ENCODE assay signal across 1 cellular context in the genomic region with DNA sequence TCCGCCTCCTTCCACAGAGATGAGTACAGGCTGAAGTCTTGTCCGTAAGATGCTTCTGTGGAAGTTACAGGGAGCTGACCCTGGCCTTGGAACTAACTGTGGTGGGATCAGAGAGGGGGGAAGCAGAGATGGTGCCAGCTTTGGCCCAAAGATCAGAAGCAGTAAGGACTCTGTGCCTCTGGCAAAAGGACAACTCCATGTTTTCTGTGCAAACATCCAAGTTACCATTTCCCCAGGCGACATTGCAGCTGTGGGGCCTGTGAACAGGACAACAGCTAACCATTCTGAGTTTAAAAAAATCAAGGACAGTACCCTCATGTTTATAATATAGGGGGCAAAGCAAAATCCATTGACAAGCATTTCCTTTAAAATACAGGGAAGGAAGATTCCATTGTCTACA.
TF ChIP-seq lines count a peak whose summit lies in the region.

No MANE protein-coding gene starts in this region.

TF ChIP-seq in HepG2, 621 proteins besides CTCF, POLR2A, EP300 and RAD21 (continued from another document and continues in another):
- TF ChIP-seq, protein P1, sequence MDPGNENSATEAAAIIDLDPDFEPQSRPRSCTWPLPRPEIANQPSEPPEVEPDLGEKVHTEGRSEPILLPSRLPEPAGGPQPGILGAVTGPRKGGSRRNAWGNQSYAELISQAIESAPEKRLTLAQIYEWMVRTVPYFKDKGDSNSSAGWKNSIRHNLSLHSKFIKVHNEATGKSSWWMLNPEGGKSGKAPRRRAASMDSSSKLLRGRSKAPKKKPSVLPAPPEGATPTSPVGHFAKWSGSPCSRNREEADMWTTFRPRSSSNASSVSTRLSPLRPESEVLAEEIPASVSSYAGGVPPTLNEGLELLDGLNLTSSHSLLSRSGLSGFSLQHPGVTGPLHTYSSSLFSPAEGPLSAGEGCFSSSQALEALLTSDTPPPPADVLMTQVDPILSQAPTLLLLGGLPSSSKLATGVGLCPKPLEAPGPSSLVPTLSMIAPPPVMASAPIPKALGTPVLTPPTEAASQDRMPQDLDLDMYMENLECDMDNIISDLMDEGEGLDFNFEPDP (CRISPR knock-in tag; conservative IDR thresholded peaks at IDR 0.05), result no peak
- TF ChIP-seq ZNF644 (CRISPR knock-in tag; IDR thresholded peaks at IDR 0.05; ENCODE audit: low read depth), result no peak
- peak; percentile 50; the same call in 1 of the 2 replicates for TF ChIP-seq HMG20A (CRISPR knock-in tag; IDR thresholded peaks at IDR 0.05; ENCODE audit: borderline replicate concordance)
- TF ChIP-seq TBP (CRISPR knock-in tag; IDR thresholded peaks at IDR 0.05), result no peak
- TF ChIP-seq, protein P2, sequence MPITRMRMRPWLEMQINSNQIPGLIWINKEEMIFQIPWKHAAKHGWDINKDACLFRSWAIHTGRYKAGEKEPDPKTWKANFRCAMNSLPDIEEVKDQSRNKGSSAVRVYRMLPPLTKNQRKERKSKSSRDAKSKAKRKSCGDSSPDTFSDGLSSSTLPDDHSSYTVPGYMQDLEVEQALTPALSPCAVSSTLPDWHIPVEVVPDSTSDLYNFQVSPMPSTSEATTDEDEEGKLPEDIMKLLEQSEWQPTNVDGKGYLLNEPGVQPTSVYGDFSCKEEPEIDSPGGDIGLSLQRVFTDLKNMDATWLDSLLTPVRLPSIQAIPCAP (CRISPR knock-in tag; IDR thresholded peaks at IDR 0.05; ENCODE audit: low read depth), result no peak
- TF ChIP-seq SALL1 (CRISPR knock-in tag; IDR thresholded peaks at IDR 0.05), result peak; percentile 78
- peak; percentile 72 for TF ChIP-seq POGZ (CRISPR knock-in tag; IDR thresholded peaks at IDR 0.05)
- TF ChIP-seq JUNB (CRISPR knock-in tag; IDR thresholded peaks at IDR 0.05; ENCODE audit: borderline replicate concordance), result no peak
- no peak for TF ChIP-seq RARG (CRISPR knock-in tag; IDR thresholded peaks at IDR 0.05; ENCODE audit: low read depth)
- no peak for TF ChIP-seq ZC3H13 (CRISPR knock-in tag; IDR thresholded peaks at IDR 0.05)
- 0 out of 2 replicates have a peak, but pooled peaks have one; percentile 10 for TF ChIP-seq PPARG (CRISPR knock-in tag; conservative IDR thresholded peaks at IDR 0.05)
- TF ChIP-seq ZNF263 (CRISPR knock-in tag; IDR thresholded peaks at IDR 0.05), result no peak
- peak in 1 of 2 experiments; percentile 47; a peak in 1 of 4 replicates for TF ChIP-seq KLF16 (CRISPR knock-in tag; IDR thresholded peaks at IDR 0.05)
- TF ChIP-seq, protein P3, sequence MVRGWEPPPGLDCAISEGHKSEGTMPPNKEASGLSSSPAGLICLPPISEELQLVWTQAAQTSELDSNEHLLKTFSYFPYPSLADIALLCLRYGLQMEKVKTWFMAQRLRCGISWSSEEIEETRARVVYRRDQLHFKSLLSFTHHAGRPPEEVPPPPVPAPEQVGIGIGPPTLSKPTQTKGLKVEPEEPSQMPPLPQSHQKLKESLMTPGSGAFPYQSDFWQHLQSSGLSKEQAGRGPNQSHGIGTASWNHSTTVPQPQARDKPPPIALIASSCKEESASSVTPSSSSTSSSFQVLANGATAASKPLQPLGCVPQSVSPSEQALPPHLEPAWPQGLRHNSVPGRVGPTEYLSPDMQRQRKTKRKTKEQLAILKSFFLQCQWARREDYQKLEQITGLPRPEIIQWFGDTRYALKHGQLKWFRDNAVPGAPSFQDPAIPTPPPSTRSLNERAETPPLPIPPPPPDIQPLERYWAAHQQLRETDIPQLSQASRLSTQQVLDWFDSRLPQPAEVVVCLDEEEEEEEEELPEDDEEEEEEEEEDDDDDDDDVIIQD (CRISPR knock-in tag; IDR thresholded peaks at IDR 0.05; ENCODE audit: low read depth), result peak; percentile 37; the same call in 1 of the 2 replicates
- TF ChIP-seq, protein P4, sequence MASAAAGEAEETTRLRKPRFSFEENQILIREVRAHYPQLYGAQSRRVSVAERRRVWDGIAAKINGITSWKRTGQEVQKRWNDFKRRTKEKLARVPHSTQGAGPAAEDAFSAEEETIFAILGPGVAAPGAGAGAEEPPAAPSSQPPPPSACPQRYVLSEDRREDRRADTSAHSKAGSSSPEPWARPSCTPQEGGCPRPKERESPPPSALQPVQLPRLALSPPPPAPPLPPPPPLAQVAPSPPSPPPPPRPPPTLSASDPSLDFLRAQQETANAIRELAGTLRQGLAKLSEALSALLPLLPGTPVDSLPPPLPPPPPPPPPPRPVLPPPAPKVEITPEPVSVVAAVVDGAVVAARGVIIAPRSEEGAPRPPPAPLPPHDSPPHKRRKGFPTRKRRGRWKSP (CRISPR knock-in tag; IDR thresholded peaks at IDR 0.05), result 0 out of 2 replicates have a peak, but pooled peaks have one; percentile 31
- no peak for TF ChIP-seq ZFP37 (CRISPR knock-in tag; IDR thresholded peaks at IDR 0.05; ENCODE audit: borderline replicate concordance)
- TF ChIP-seq NFATC3 (CRISPR knock-in tag; IDR thresholded peaks at IDR 0.05), result no peak
- TF ChIP-seq SOX13 (IDR thresholded peaks at IDR 0.05), result no peak
- peak in 1 of 2 experiments; percentile 66; a peak in 2 of 4 replicates for TF ChIP-seq SOX13 (CRISPR knock-in tag; conservative IDR thresholded peaks at IDR 0.05 in 1 of 2, IDR thresholded peaks at IDR 0.05 in 1 of 2)
- 0 out of 2 replicates have a peak, but pooled peaks have one; percentile 61 for TF ChIP-seq MEF2D (CRISPR knock-in tag; IDR thresholded peaks at IDR 0.05)
- peak; percentile 46 for TF ChIP-seq NR2F6 (IDR thresholded peaks at IDR 0.05)
- TF ChIP-seq NR2F6 (CRISPR knock-in tag; IDR thresholded peaks at IDR 0.05), result no peak
- TF ChIP-seq STAT5B (CRISPR knock-in tag; IDR thresholded peaks at IDR 0.05), result no peak
- TF ChIP-seq, protein P5, sequence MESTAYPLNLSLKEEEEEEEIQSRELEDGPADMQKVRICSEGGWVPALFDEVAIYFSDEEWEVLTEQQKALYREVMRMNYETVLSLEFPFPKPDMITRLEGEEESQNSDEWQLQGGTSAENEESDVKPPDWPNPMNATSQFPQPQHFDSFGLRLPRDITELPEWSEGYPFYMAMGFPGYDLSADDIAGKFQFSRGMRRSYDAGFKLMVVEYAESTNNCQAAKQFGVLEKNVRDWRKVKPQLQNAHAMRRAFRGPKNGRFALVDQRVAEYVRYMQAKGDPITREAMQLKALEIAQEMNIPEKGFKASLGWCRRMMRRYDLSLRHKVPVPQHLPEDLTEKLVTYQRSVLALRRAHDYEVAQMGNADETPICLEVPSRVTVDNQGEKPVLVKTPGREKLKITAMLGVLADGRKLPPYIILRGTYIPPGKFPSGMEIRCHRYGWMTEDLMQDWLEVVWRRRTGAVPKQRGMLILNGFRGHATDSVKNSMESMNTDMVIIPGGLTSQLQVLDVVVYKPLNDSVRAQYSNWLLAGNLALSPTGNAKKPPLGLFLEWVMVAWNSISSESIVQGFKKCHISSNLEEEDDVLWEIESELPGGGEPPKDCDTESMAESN (CRISPR knock-in tag; conservative IDR thresholded peaks at IDR 0.05), result no peak
- TF ChIP-seq GATA4 (IDR thresholded peaks at IDR 0.05; ENCODE audit: borderline replicate concordance, low read depth), result no peak
- TF ChIP-seq ARID2 (CRISPR knock-in tag; IDR thresholded peaks at IDR 0.05; ENCODE audit: borderline replicate concordance), result no peak
- 0 out of 2 replicates have a peak, but pooled peaks have one; percentile 25 for TF ChIP-seq ZSCAN29 (CRISPR knock-in tag; conservative IDR thresholded peaks at IDR 0.05)
- TF ChIP-seq ZNF430 (CRISPR knock-in tag; IDR thresholded peaks at IDR 0.05), result no peak
- peak; percentile 71 for TF ChIP-seq FOXA3 (CRISPR knock-in tag; IDR thresholded peaks at IDR 0.05)
- TF ChIP-seq ZBTB7B (CRISPR knock-in tag; IDR thresholded peaks at IDR 0.05), result peak; percentile 94
- TF ChIP-seq FOXK2 (IDR thresholded peaks at IDR 0.05), result no peak
- no peak for TF ChIP-seq ZNF496 (CRISPR knock-in tag; IDR thresholded peaks at IDR 0.05; ENCODE audit: insufficient replicate concordance)
- TF ChIP-seq, protein P6, sequence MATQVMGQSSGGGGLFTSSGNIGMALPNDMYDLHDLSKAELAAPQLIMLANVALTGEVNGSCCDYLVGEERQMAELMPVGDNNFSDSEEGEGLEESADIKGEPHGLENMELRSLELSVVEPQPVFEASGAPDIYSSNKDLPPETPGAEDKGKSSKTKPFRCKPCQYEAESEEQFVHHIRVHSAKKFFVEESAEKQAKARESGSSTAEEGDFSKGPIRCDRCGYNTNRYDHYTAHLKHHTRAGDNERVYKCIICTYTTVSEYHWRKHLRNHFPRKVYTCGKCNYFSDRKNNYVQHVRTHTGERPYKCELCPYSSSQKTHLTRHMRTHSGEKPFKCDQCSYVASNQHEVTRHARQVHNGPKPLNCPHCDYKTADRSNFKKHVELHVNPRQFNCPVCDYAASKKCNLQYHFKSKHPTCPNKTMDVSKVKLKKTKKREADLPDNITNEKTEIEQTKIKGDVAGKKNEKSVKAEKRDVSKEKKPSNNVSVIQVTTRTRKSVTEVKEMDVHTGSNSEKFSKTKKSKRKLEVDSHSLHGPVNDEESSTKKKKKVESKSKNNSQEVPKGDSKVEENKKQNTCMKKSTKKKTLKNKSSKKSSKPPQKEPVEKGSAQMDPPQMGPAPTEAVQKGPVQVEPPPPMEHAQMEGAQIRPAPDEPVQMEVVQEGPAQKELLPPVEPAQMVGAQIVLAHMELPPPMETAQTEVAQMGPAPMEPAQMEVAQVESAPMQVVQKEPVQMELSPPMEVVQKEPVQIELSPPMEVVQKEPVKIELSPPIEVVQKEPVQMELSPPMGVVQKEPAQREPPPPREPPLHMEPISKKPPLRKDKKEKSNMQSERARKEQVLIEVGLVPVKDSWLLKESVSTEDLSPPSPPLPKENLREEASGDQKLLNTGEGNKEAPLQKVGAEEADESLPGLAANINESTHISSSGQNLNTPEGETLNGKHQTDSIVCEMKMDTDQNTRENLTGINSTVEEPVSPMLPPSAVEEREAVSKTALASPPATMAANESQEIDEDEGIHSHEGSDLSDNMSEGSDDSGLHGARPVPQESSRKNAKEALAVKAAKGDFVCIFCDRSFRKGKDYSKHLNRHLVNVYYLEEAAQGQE (IDR thresholded peaks at IDR 0.05; ENCODE audit: borderline replicate concordance in 1 of 2, low read depth in 1 of 2, low read length in 2 of 2), result no peak
- TF ChIP-seq, protein P7, sequence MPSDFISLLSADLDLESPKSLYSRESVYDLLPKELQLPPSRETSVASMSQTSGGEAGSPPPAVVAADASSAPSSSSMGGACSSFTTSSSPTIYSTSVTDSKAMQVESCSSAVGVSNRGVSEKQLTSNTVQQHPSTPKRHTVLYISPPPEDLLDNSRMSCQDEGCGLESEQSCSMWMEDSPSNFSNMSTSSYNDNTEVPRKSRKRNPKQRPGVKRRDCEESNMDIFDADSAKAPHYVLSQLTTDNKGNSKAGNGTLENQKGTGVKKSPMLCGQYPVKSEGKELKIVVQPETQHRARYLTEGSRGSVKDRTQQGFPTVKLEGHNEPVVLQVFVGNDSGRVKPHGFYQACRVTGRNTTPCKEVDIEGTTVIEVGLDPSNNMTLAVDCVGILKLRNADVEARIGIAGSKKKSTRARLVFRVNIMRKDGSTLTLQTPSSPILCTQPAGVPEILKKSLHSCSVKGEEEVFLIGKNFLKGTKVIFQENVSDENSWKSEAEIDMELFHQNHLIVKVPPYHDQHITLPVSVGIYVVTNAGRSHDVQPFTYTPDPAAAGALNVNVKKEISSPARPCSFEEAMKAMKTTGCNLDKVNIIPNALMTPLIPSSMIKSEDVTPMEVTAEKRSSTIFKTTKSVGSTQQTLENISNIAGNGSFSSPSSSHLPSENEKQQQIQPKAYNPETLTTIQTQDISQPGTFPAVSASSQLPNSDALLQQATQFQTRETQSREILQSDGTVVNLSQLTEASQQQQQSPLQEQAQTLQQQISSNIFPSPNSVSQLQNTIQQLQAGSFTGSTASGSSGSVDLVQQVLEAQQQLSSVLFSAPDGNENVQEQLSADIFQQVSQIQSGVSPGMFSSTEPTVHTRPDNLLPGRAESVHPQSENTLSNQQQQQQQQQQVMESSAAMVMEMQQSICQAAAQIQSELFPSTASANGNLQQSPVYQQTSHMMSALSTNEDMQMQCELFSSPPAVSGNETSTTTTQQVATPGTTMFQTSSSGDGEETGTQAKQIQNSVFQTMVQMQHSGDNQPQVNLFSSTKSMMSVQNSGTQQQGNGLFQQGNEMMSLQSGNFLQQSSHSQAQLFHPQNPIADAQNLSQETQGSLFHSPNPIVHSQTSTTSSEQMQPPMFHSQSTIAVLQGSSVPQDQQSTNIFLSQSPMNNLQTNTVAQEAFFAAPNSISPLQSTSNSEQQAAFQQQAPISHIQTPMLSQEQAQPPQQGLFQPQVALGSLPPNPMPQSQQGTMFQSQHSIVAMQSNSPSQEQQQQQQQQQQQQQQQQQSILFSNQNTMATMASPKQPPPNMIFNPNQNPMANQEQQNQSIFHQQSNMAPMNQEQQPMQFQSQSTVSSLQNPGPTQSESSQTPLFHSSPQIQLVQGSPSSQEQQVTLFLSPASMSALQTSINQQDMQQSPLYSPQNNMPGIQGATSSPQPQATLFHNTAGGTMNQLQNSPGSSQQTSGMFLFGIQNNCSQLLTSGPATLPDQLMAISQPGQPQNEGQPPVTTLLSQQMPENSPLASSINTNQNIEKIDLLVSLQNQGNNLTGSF (CRISPR knock-in tag; IDR thresholded peaks at IDR 0.05), result no peak
- no peak for TF ChIP-seq RBM39 (IDR thresholded peaks at IDR 0.05; ENCODE audit: low read depth, low read length, poor library complexity, severe bottlenecking)
- TF ChIP-seq HNF4G (IDR thresholded peaks at IDR 0.05; ENCODE audit: borderline replicate concordance, low read depth, low read length), result peak; percentile 90
- peak; percentile 75 for TF ChIP-seq HNF4G (CRISPR knock-in tag; IDR thresholded peaks at IDR 0.05; ENCODE audit: borderline replicate concordance, low read depth)
- no peak for TF ChIP-seq SRSF4 (IDR thresholded peaks at IDR 0.05; ENCODE audit: low read depth, low read length, poor library complexity, severe bottlenecking)
- no peak for TF ChIP-seq POLR2AphosphoS5 (IDR thresholded peaks at IDR 0.05; ENCODE audit: low read depth, low read length)
- TF ChIP-seq, protein P8, sequence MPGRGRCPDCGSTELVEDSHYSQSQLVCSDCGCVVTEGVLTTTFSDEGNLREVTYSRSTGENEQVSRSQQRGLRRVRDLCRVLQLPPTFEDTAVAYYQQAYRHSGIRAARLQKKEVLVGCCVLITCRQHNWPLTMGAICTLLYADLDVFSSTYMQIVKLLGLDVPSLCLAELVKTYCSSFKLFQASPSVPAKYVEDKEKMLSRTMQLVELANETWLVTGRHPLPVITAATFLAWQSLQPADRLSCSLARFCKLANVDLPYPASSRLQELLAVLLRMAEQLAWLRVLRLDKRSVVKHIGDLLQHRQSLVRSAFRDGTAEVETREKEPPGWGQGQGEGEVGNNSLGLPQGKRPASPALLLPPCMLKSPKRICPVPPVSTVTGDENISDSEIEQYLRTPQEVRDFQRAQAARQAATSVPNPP (CRISPR knock-in tag; IDR thresholded peaks at IDR 0.05), result no peak
- TF ChIP-seq, protein P9, sequence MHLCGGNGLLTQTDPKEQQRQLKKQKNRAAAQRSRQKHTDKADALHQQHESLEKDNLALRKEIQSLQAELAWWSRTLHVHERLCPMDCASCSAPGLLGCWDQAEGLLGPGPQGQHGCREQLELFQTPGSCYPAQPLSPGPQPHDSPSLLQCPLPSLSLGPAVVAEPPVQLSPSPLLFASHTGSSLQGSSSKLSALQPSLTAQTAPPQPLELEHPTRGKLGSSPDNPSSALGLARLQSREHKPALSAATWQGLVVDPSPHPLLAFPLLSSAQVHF (CRISPR knock-in tag; IDR thresholded peaks at IDR 0.05), result no peak
- TF ChIP-seq SMARCE1 (IDR thresholded peaks at IDR 0.05; ENCODE audit: borderline replicate concordance), result no peak
- TF ChIP-seq, protein P10, sequence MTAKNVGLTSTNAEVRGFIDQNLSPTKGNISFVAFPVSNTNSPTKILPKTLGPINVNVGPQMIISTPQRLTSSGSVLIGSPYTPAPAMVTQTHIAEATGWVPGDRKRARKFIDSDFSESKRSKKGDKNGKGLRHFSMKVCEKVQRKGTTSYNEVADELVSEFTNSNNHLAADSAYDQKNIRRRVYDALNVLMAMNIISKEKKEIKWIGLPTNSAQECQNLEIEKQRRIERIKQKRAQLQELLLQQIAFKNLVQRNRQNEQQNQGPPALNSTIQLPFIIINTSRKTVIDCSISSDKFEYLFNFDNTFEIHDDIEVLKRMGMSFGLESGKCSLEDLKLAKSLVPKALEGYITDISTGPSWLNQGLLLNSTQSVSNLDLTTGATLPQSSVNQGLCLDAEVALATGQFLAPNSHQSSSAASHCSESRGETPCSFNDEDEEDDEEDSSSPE (CRISPR knock-in tag; IDR thresholded peaks at IDR 0.05), result 0 out of 2 replicates have a peak, but pooled peaks have one; percentile 12
- no peak for TF ChIP-seq SRSF1 (optimal IDR thresholded peaks at IDR 0.05; ENCODE audit: low read depth, low read length)
